Comparison of ENCODE assay signal across 23 cellular contexts in genomic region chr18:58360324-58360723, GRCh38.
"Had no signal": no experiment of that assay in that cellular context is flagged by ENCODE, and none has a peak within 500 bp of the region (broad histone marks: within the 10 kb centered on the region; RNA-seq: fewer than 3 reads in every experiment).

No MANE protein-coding gene starts in this region.

- H3K4me3 ChIP-seq: esophagus muscularis mucosa, gastrocnemius medialis, heart right ventricle, mucosa of descending colon, pancreas, psoas muscle, right lobe of liver, spleen, thoracic aorta had no signal

- H3K36me3 ChIP-seq: right lobe of liver, thoracic aorta had no signal

- H3K4me1 Mint-ChIP-seq: naive thymus-derived CD8-positive, alpha-beta T cell; stimulated activated naive B cell treated with anti-CD40 and anti-IgM and Interleukin-4, amounts not matched to agents 10 μg/mL and 1 μg/mL and 100 μg/mL, for 72 hours; stimulated activated naive CD8-positive, alpha-beta T cell treated with anti-CD3 and anti-CD28 coated beads, Interleukin-15, amount 100 ng/mL, for 72 hours had no signal

- H3K27ac ChIP-seq: epithelial cell of prostate, pancreas, psoas muscle, spleen, thoracic aorta had no signal

- H3K9me3 ChIP-seq: esophagus muscularis mucosa, gastrocnemius medialis, heart right ventricle, mucosa of descending colon, pancreas, psoas muscle, right lobe of liver, spleen, thoracic aorta had no signal

- H3K4me1 ChIP-seq: pancreas, spleen had no signal

- DNase-seq: effector memory CD4-positive, alpha-beta T cell; gastrocnemius medialis; heart right ventricle; hypothalamus; mucosa of descending colon; naive thymus-derived CD8-positive, alpha-beta T cell; pancreas; psoas muscle; retina; right lobe of liver; spleen; stimulated activated CD4-positive, alpha-beta T cell treated with anti-CD3 and anti-CD28 coated beads, Interleukin-15, amount 100 ng/mL, for 24 hours; stimulated activated CD4-positive, alpha-beta T cell treated with anti-CD3 and anti-CD28 coated beads, Interleukin-1b, Interleukin-23, amount 100 ng/mL, for 48 hours; stimulated activated CD4-positive, alpha-beta T cell treated with anti-CD3 and anti-CD28 coated beads, Interleukin-4, amount 100 ng/mL, for 24 hours; stimulated activated naive B cell treated with anti-CD40 and anti-IgM and Interleukin-4, amounts not matched to agents 10 μg/mL and 1 μg/mL and 100 μg/mL, for 72 hours; stimulated activated naive CD8-positive, alpha-beta T cell treated with anti-CD3 and anti-CD28 coated beads, Interleukin-15, amount 100 ng/mL, for 72 hours; substantia nigra; trophoblast cell had no signal

- H3K27me3 ChIP-seq: esophagus muscularis mucosa, gastrocnemius medialis, heart right ventricle, pancreas, right lobe of liver, spleen had no signal

- H3K9me3 Mint-ChIP-seq: naive thymus-derived CD8-positive, alpha-beta T cell; neural crest cell; stimulated activated naive B cell treated with anti-CD40 and anti-IgM and Interleukin-4, amounts not matched to agents 10 μg/mL and 1 μg/mL and 100 μg/mL, for 72 hours; stimulated activated naive CD8-positive, alpha-beta T cell treated with anti-CD3 and anti-CD28 coated beads, Interleukin-15, amount 100 ng/mL, for 72 hours had no signal

- H3K27me3 Mint-ChIP-seq: naive thymus-derived CD8-positive, alpha-beta T cell; stimulated activated naive B cell treated with anti-CD40 and anti-IgM and Interleukin-4, amounts not matched to agents 10 μg/mL and 1 μg/mL and 100 μg/mL, for 72 hours; stimulated activated naive CD8-positive, alpha-beta T cell treated with anti-CD3 and anti-CD28 coated beads, Interleukin-15, amount 100 ng/mL, for 72 hours had no signal

- H3K27ac Mint-ChIP-seq: naive thymus-derived CD8-positive, alpha-beta T cell; stimulated activated naive B cell treated with anti-CD40 and anti-IgM and Interleukin-4, amounts not matched to agents 10 μg/mL and 1 μg/mL and 100 μg/mL, for 72 hours; stimulated activated naive CD8-positive, alpha-beta T cell treated with anti-CD3 and anti-CD28 coated beads, Interleukin-15, amount 100 ng/mL, for 72 hours had no signal

- ATAC-seq: gastrocnemius medialis; left lobe of liver; mucosa of descending colon; naive thymus-derived CD8-positive, alpha-beta T cell; pancreas; psoas muscle; right lobe of liver; stimulated activated naive B cell treated with anti-CD40 and anti-IgM and Interleukin-4, amounts not matched to agents 10 μg/mL and 1 μg/mL and 100 μg/mL, for 72 hours; stimulated activated naive CD8-positive, alpha-beta T cell treated with anti-CD3 and anti-CD28 coated beads, Interleukin-15, amount 100 ng/mL, for 72 hours had no signal

- H3K4me3 Mint-ChIP-seq: naive thymus-derived CD8-positive, alpha-beta T cell; neural crest cell; stimulated activated naive B cell treated with anti-CD40 and anti-IgM and Interleukin-4, amounts not matched to agents 10 μg/mL and 1 μg/mL and 100 μg/mL, for 72 hours; stimulated activated naive CD8-positive, alpha-beta T cell treated with anti-CD3 and anti-CD28 coated beads, Interleukin-15, amount 100 ng/mL, for 72 hours had no signal
